In the genomic region with DNA sequence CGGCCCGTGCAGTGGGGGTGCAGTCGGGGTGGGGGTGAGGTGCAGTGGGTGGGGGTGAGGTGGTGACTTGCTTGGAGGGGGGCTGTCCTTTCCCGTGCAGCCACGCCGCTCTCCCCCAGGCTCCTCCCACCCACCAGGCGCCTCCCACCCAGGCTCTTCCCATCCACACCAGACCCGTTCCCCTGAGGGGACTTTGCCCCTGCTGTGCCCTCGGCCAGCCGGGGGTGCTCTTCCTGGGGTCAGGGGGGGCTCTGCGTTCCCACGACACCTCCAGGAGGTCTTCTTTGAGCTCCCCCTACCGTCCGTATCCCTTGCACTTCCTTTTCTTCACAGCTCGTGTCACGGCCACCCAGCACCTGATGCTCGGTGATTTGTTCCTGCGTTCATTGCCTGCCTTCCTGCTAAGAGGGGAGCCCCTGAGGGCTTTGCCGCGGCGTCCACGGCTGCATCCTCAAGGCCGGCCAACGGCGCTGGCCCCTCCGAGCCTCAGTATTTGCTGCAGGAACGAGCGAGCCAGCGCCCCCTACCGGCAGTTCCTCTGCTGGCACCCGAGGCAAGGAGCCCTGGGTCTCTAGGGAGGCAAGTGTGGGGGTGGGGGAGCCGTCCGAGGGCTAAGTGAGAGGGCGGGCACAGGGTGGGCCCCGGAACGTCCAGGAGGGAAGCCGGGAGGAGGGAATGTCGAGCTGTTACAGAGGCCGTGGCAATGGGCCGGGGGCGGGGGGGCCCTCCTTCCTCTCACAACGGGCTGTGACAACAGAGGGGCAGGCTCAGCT, we compare ENCODE assay signal across 9 cellular contexts. TPM values are rescaled to one million over a fixed set of nuclear protein-coding genes. Genes with fewer than 3 reads are reported as not detected.
DNase-seq lines count a peak whose midpoint lies in the region; ATAC-seq and TF ChIP-seq lines count a peak whose summit lies in the region.
"Had no signal": no experiment of that assay in that cellular context is flagged by ENCODE, and none has a peak within 500 bp of the region (broad histone marks: within the 10 kb centered on the region; RNA-seq: fewer than 3 reads in every experiment).

No MANE protein-coding gene starts in this region.

- H3K36me3 ChIP-seq in tibial nerve = no peaks in the 10 kb centered on the region

- peaks cover 44% of the 10 kb centered on the region for H3K27me3 Mint-ChIP-seq in activated naive CD8-positive, alpha-beta T cell

- peak; percentile 61 to 84 (median 69) for TF ChIP-seq CTCF in tibial nerve (IDR thresholded peaks at IDR 0.05)

- H3K4me3 Mint-ChIP-seq in activated naive CD8-positive, alpha-beta T cell = peak overlapping the region; percentile 91

- intact Hi-C loops in Right ventricle myocardium superior (cut with DNase I) = no loop called here

- no peaks in the 10 kb centered on the region for H3K36me3 Mint-ChIP-seq in activated naive CD8-positive, alpha-beta T cell

- peak; percentile 42; the same call in 1 of the 2 replicates for TF ChIP-seq RAD21 in Ishikawa (IDR thresholded peaks at IDR 0.05; ENCODE audit: low read depth)

- H3K4me1 Mint-ChIP-seq in activated naive CD8-positive, alpha-beta T cell (ENCODE audit: low read depth) = peaks cover 14% of the 10 kb centered on the region

- TF ChIP-seq POLR2A in tibial nerve (IDR thresholded peaks at IDR 0.05) = no peak

- TF ChIP-seq EP300 in Ishikawa (IDR thresholded peaks at IDR 0.05; ENCODE audit: borderline replicate concordance) (no peak), tibial nerve (IDR thresholded peaks at IDR 0.05) (no peak)

- H3K4me1 ChIP-seq in tibial nerve = peaks cover 0 to 22% (median 3%) of the 10 kb centered on the region in 4 donors

- H3K9me3 Mint-ChIP-seq in activated naive CD8-positive, alpha-beta T cell (ENCODE audit: low read depth) = no peaks in the 10 kb centered on the region

- no peak overlapping the region for H3K27ac Mint-ChIP-seq in activated naive CD8-positive, alpha-beta T cell

- 2% methylated on average over 37 to 41 of the region's 42 CpGs for WGBS in tibial nerve, 2 donors

- ATAC-seq in Right ventricle myocardium superior (ENCODE audit: poor library complexity) (peak; percentile 85), GM21528 (IDR thresholded peaks at IDR 0.05; ENCODE audit: low FRiP score, unreplicated experiment) (no peak)

- H3K27ac ChIP-seq in tibial nerve = no peak overlapping the region
- H3K27ac ChIP-seq: epithelial cell of prostate had no signal

- peak overlapping the region in 3 of 4 donors; percentile 15 to 47 (median 34) for H3K4me3 ChIP-seq in tibial nerve

- H3K9me3 ChIP-seq in tibial nerve = no peaks in the 10 kb centered on the region

- DNase-seq in COR-L47 (lab: John Stamatoyannopoulos, UW) (peak; percentile 19), SKM-1 treated with dmso at 0.1 percent for 144 hours (lab: John Stamatoyannopoulos, UW; ENCODE audit: unreplicated experiment) (peak; percentile 30), Right ventricle myocardium superior (peak; percentile 86), pons (ENCODE audit: low spot score) (peak; percentile 67), tibial nerve (ENCODE audit: low spot score in 2 of 2) (peak; percentile 28 to 47)

- H3K27me3 ChIP-seq in tibial nerve = peaks cover 0 to 80% of the 10 kb centered on the region in 2 donors

TF ChIP-seq in Ishikawa, 13 proteins besides CTCF, POLR2A, EP300 and RAD21:
- TF ChIP-seq ZBTB7A (IDR thresholded peaks at IDR 0.05; ENCODE audit: low read depth) = peak; percentile 7; the same call in 1 of the 2 replicates
- TF ChIP-seq, protein P1, sequence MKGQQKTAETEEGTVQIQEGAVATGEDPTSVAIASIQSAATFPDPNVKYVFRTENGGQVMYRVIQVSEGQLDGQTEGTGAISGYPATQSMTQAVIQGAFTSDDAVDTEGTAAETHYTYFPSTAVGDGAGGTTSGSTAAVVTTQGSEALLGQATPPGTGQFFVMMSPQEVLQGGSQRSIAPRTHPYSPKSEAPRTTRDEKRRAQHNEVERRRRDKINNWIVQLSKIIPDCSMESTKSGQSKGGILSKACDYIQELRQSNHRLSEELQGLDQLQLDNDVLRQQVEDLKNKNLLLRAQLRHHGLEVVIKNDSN (IDR thresholded peaks at IDR 0.05) = no peak

RNA-seq across cellular contexts. Expression of a gene that starts 11.8 kb away (rescaled TPM):
- total RNA-seq in Right ventricle myocardium superior (1.0 TPM), tibial nerve (1 to 10 TPM; 1.0 to 3.7 (median 2.8) TPM)

RNA-seq across cellular contexts. Expression of a gene that starts 42.7 kb away (rescaled TPM):
- total RNA-seq in Right ventricle myocardium superior (not detected), tibial nerve (not detected)

RNA-seq across cellular contexts. Expression of a gene that starts 45.4 kb away (rescaled TPM):
- total RNA-seq in Right ventricle myocardium superior (39.8 TPM), tibial nerve (10 to 100 TPM; 32.3 to 52.2 (median 38.8) TPM)

Comparison
In these comparisons a context has a peak if more than half of its experiments do, and no peak if none do; other contexts are left out.
1. DNase-seq: peak in every context shown above with its lines; median percentile 86 in Right ventricle myocardium superior; 67 in pons; 38 in tibial nerve; 30 in SKM-1 treated with dmso at 0.1 percent for 144 hours; 19 in COR-L47.